2 cellular contexts compared by ENCODE assay signal in genomic region chr2:239668651-239669050, GRCh38.
TF ChIP-seq lines count a peak whose summit lies in the region.

No MANE protein-coding gene starts in this region.

TF ChIP-seq in HepG2, 621 proteins besides CTCF, POLR2A, EP300 and RAD21:
- peak; percentile 87 for TF ChIP-seq MNT (IDR thresholded peaks at IDR 0.05)
- no peak for TF ChIP-seq ZSCAN5A (CRISPR knock-in tag; IDR thresholded peaks at IDR 0.05; ENCODE audit: borderline replicate concordance)

TF ChIP-seq in IMR-90, 13 proteins besides CTCF, POLR2A, EP300 and RAD21:
- no peak for TF ChIP-seq NFE2L2 (IDR thresholded peaks at IDR 0.05; ENCODE audit: low read depth, low read length)
